1 cellular context compared by ENCODE assay signal in genomic region chr2:9554841-9555337, GRCh38.
TF ChIP-seq lines count a peak whose summit lies in the region.

No MANE protein-coding gene starts in this region.

TF ChIP-seq in HepG2, 621 proteins besides CTCF, POLR2A, EP300 and RAD21 (continued from another document):
- no peak for TF ChIP-seq TFDP1 (CRISPR knock-in tag; IDR thresholded peaks at IDR 0.05; ENCODE audit: borderline replicate concordance)
- TF ChIP-seq ATF2 (CRISPR knock-in tag; IDR thresholded peaks at IDR 0.05) = peak; percentile 45; the same call in 1 of the 2 replicates
- TF ChIP-seq AFF4 (CRISPR knock-in tag; IDR thresholded peaks at IDR 0.05) = no peak
- 0 out of 2 replicates have a peak, but pooled peaks have one; percentile 12 for TF ChIP-seq ZNF850 (CRISPR knock-in tag; conservative IDR thresholded peaks at IDR 0.05)
- TF ChIP-seq SALL2 (CRISPR knock-in tag; IDR thresholded peaks at IDR 0.05) = no peak
- TF ChIP-seq ELF3 (CRISPR knock-in tag; IDR thresholded peaks at IDR 0.05) = 0 out of 2 replicates have a peak, but pooled peaks have one; percentile 27
- no peak for TF ChIP-seq GLMP (CRISPR knock-in tag; IDR thresholded peaks at IDR 0.05; ENCODE audit: borderline replicate concordance)
- TF ChIP-seq ZNF792 (CRISPR knock-in tag; IDR thresholded peaks at IDR 0.05) = peak; percentile 7; the same call in 1 of the 2 replicates
TF ChIP-seq in HepG2: peak in this region for 23.
